ENCODE assay signal across 1 cellular context in the genomic region with DNA sequence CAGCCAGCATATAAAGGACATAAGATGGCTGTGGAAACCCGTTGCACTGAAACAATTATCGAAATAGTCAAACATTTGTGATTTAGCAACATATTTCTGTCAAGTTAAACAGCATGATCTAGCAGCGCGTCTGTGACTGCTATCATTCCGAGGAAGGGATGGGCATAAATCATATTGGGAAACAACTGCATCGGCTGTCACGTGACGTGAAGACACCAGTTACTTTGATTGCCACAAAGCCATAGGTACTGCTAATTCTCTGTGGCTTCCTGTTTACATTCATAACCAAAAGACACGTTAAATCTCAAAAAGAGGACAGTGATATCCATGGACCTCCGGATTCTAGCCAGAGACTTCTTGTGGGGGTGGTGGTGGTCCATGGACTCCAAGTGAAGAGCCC.
TF ChIP-seq lines count a peak whose summit lies in the region.

No MANE protein-coding gene starts in this region.

TF ChIP-seq in HepG2, 621 proteins besides CTCF, POLR2A, EP300 and RAD21:
- TF ChIP-seq, protein P1, sequence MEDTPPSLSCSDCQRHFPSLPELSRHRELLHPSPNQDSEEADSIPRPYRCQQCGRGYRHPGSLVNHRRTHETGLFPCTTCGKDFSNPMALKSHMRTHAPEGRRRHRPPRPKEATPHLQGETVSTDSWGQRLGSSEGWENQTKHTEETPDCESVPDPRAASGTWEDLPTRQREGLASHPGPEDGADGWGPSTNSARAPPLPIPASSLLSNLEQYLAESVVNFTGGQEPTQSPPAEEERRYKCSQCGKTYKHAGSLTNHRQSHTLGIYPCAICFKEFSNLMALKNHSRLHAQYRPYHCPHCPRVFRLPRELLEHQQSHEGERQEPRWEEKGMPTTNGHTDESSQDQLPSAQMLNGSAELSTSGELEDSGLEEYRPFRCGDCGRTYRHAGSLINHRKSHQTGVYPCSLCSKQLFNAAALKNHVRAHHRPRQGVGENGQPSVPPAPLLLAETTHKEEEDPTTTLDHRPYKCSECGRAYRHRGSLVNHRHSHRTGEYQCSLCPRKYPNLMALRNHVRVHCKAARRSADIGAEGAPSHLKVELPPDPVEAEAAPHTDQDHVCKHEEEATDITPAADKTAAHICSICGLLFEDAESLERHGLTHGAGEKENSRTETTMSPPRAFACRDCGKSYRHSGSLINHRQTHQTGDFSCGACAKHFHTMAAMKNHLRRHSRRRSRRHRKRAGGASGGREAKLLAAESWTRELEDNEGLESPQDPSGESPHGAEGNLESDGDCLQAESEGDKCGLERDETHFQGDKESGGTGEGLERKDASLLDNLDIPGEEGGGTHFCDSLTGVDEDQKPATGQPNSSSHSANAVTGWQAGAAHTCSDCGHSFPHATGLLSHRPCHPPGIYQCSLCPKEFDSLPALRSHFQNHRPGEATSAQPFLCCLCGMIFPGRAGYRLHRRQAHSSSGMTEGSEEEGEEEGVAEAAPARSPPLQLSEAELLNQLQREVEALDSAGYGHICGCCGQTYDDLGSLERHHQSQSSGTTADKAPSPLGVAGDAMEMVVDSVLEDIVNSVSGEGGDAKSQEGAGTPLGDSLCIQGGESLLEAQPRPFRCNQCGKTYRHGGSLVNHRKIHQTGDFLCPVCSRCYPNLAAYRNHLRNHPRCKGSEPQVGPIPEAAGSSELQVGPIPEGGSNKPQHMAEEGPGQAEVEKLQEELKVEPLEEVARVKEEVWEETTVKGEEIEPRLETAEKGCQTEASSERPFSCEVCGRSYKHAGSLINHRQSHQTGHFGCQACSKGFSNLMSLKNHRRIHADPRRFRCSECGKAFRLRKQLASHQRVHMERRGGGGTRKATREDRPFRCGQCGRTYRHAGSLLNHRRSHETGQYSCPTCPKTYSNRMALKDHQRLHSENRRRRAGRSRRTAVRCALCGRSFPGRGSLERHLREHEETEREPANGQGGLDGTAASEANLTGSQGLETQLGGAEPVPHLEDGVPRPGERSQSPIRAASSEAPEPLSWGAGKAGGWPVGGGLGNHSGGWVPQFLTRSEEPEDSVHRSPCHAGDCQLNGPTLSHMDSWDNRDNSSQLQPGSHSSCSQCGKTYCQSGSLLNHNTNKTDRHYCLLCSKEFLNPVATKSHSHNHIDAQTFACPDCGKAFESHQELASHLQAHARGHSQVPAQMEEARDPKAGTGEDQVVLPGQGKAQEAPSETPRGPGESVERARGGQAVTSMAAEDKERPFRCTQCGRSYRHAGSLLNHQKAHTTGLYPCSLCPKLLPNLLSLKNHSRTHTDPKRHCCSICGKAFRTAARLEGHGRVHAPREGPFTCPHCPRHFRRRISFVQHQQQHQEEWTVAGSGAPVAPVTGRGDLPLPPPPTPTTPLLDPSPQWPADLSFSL (CRISPR knock-in tag; IDR thresholded peaks at IDR 0.05), result no peak
- TF ChIP-seq RAD51 (IDR thresholded peaks at IDR 0.05; ENCODE audit: borderline replicate concordance) (peak; percentile 58; the same call in 1 of the 2 replicates), PRMT3 (CRISPR knock-in tag; IDR thresholded peaks at IDR 0.05; ENCODE audit: borderline replicate concordance, low read depth) (no peak), IKZF4 (CRISPR knock-in tag; IDR thresholded peaks at IDR 0.05; ENCODE audit: borderline replicate concordance, low read depth, not compliant biosample characterization) (no peak), ZNF12 (CRISPR knock-in tag; IDR thresholded peaks at IDR 0.05) (no peak)
- TF ChIP-seq, protein P2, sequence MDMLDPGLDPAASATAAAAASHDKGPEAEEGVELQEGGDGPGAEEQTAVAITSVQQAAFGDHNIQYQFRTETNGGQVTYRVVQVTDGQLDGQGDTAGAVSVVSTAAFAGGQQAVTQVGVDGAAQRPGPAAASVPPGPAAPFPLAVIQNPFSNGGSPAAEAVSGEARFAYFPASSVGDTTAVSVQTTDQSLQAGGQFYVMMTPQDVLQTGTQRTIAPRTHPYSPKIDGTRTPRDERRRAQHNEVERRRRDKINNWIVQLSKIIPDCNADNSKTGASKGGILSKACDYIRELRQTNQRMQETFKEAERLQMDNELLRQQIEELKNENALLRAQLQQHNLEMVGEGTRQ (IDR thresholded peaks at IDR 0.05; ENCODE audit: low read depth, low read length), result peak; percentile 38; the same call in 1 of the 2 replicates
- TF ChIP-seq, protein P2 (CRISPR knock-in tag; IDR thresholded peaks at IDR 0.05; ENCODE audit: borderline replicate concordance), result no peak
- TF ChIP-seq, protein P3, sequence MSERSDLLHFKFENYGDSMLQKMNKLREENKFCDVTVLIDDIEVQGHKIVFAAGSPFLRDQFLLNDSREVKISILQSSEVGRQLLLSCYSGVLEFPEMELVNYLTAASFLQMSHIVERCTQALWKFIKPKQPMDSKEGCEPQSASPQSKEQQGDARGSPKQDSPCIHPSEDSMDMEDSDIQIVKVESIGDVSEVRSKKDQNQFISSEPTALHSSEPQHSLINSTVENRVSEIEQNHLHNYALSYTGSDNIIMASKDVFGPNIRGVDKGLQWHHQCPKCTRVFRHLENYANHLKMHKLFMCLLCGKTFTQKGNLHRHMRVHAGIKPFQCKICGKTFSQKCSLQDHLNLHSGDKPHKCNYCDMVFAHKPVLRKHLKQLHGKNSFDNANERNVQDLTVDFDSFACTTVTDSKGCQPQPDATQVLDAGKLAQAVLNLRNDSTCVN (CRISPR knock-in tag; IDR thresholded peaks at IDR 0.05; ENCODE audit: borderline replicate concordance), result no peak
